20 cellular contexts compared by ENCODE assay signal in genomic region chr22:42701694-42702093, GRCh38. TPM values are rescaled to one million over a fixed set of nuclear protein-coding genes. Genes with fewer than 3 reads are reported as not detected.
DNase-seq lines count a peak whose midpoint lies in the region; ATAC-seq, FAIRE-seq and TF ChIP-seq lines count a peak whose summit lies in the region.
"Had no signal": no experiment of that assay in that cellular context is flagged by ENCODE, and none has a peak within 500 bp of the region (broad histone marks: within the 10 kb centered on the region; RNA-seq: fewer than 3 reads in every experiment).

No MANE protein-coding gene starts in this region.

- H3K4me1 ChIP-seq in HepG2 (ENCODE audit: insufficient read depth, low read length) (peaks cover 24% of the 10 kb centered on the region), right lobe of liver (no peaks in the 10 kb centered on the region), right atrium auricular region (peaks cover 0 to 75% of the 10 kb centered on the region in 2 donors)

- CTCF ChIA-PET in HepG2 (lab: Yijun Ruan, JAX; ENCODE audit: low intra/inter-chr PET ratio, low total read pairs), result no interaction called here

- WGBS in HepG2 (ENCODE audit: low lambda C conversion rate), result 24% methylated on average over 5 of the region's 8 CpGs
- WGBS in right lobe of liver (ENCODE audit: insufficient coverage, low coverage, low lambda C conversion rate, missing lambda C conversion rate), result 81% methylated on average over 5 of the region's 8 CpGs

- H3K27ac Mint-ChIP-seq in stimulated activated memory B cell treated with anti-CD40 and anti-IgM and Interleukin-4, amounts not matched to agents 10 μg/mL and 1 μg/mL and 100 μg/mL, for 72 hours, result peak overlapping the region; percentile 25

- TF ChIP-seq RAD21 in HepG2 (CRISPR knock-in tag; IDR thresholded peaks at IDR 0.05), result no peak

- TF ChIP-seq CTCF in HepG2 (CRISPR knock-in tag; IDR thresholded peaks at IDR 0.05), result no peak
- no peak for TF ChIP-seq CTCF in right lobe of liver (IDR thresholded peaks at IDR 0.05)
- TF ChIP-seq CTCF in right atrium auricular region (IDR thresholded peaks at IDR 0.05), result no peak

- no peak for DNase-seq in HepG2 (ENCODE audit: low spot score)
- no peak for DNase-seq in right lobe of liver
- no peak for DNase-seq in right atrium auricular region (ENCODE audit: low spot score)
- no peak for DNase-seq in erythroblast (lab: John Stamatoyannopoulos, UW)
- DNase-seq in stimulated activated naive CD8-positive, alpha-beta T cell treated with anti-CD3 and anti-CD28 coated beads, Interleukin-15, Interleukin-2, amounts not matched to agents 100 U/mL and 50 U/mL, for 24 hours, result no peak
- DNase-seq: CD8-positive, alpha-beta memory T cell; DMS79 treated with DMSO at 0.1 percent for 48 hours; GOT3; Kasumi-1; MG63; NCI-H1048; NCI-H146; NCI-H2029 treated with DMSO at 0.1 percent for 48 hours; NCI-H446 treated with DMSO at 0.1 percent for 48 hours; OCI-M1; SIG-M5 had no signal

- no peaks in the 10 kb centered on the region for H3K36me3 ChIP-seq in HepG2 (replicated peaks in 1 of 2; ENCODE audit: control insufficient read depth in 1 of 2, insufficient read depth in 2 of 2, low read length in 2 of 2)
- H3K36me3 ChIP-seq in right lobe of liver, result no peaks in the 10 kb centered on the region
- no peaks in the 10 kb centered on the region for H3K36me3 ChIP-seq in right atrium auricular region
- H3K36me3 ChIP-seq: BLaER1 treated with 17β-estradiol and CSF1 and Interleukin-3, amounts not matched to agents 10 nM and 100 nM had no signal

- H3K27me3 Mint-ChIP-seq in stimulated activated memory B cell treated with anti-CD40 and anti-IgM and Interleukin-4, amounts not matched to agents 10 μg/mL and 1 μg/mL and 100 μg/mL, for 72 hours, result peaks cover 22% of the 10 kb centered on the region

- in situ Hi-C loops in HepG2 (cut with HindIII; ENCODE audit: extremely low pct_ligation_motif_present, low pct_unique_long_range_greater_than_20kb), result no loop called here

- no peak for TF ChIP-seq EP300 in HepG2 (IDR thresholded peaks at IDR 0.05; ENCODE audit: low read depth in 2 of 2, low read length in 2 of 2)
- no peak for TF ChIP-seq EP300 in HepG2 (CRISPR knock-in tag; IDR thresholded peaks at IDR 0.05; ENCODE audit: borderline replicate concordance)

- POLR2A ChIA-PET in HepG2 (lab: Yijun Ruan, JAX), result no interaction called here

- FAIRE-seq in HepG2 (lab: Jason Lieb, UNC), result no peak
- FAIRE-seq: A549 had no signal

- no peaks in the 10 kb centered on the region for H3K79me2 ChIP-seq in HepG2 (ENCODE audit: insufficient read depth, low read length)

- H3K4me3 Mint-ChIP-seq in stimulated activated memory B cell treated with anti-CD40 and anti-IgM and Interleukin-4, amounts not matched to agents 10 μg/mL and 1 μg/mL and 100 μg/mL, for 72 hours, result peak overlapping the region; percentile 15
- H3K4me3 Mint-ChIP-seq: CD8-positive, alpha-beta memory T cell had no signal

- H3K4me1 Mint-ChIP-seq in stimulated activated memory B cell treated with anti-CD40 and anti-IgM and Interleukin-4, amounts not matched to agents 10 μg/mL and 1 μg/mL and 100 μg/mL, for 72 hours, result peaks cover 12% of the 10 kb centered on the region
- H3K4me1 Mint-ChIP-seq: CD8-positive, alpha-beta memory T cell had no signal

- ATAC-seq in HepG2, result no peak
- no peak for ATAC-seq in right lobe of liver
- ATAC-seq in stimulated activated memory B cell treated with anti-CD40 and anti-IgM and Interleukin-4, amounts not matched to agents 10 μg/mL and 1 μg/mL and 100 μg/mL, for 72 hours, result no peak
- no peak for ATAC-seq in GM18909 (IDR thresholded peaks at IDR 0.05; ENCODE audit: poor library complexity, unreplicated experiment)
- ATAC-seq in stimulated activated naive CD8-positive, alpha-beta T cell treated with anti-CD3 and anti-CD28 coated beads, Interleukin-15, Interleukin-2, amounts not matched to agents 100 U/mL and 50 U/mL, for 24 hours, result no peak
- ATAC-seq: A549 had no signal

- H2AFZ ChIP-seq in HepG2 (ENCODE audit: low read length), result no peak overlapping the region

- H3K4me3 ChIP-seq in HepG2 (replicated peaks in 1 of 3; ENCODE audit: insufficient read depth in 1 of 3, low read depth in 2 of 3, low read length in 3 of 3) (no peak overlapping the region), right lobe of liver (no peak overlapping the region), right atrium auricular region (no peak overlapping the region)
- H3K4me3 ChIP-seq: A549; BLaER1 treated with 17β-estradiol and CSF1 and Interleukin-3, amounts not matched to agents 10 nM and 100 nM; MG63 had no signal

- no peak overlapping the region for H3K27ac ChIP-seq in HepG2 (ENCODE audit: extremely low read length, insufficient read depth, low read length)
- no peak overlapping the region for H3K27ac ChIP-seq in right lobe of liver
- H3K27ac ChIP-seq in right atrium auricular region, result peak overlapping the region; percentile 89 to 98
- H3K27ac ChIP-seq: A549; BLaER1 treated with 17β-estradiol and CSF1 and Interleukin-3, amounts not matched to agents 10 nM and 100 nM had no signal

- no peak overlapping the region for H3K9ac ChIP-seq in HepG2 (ENCODE audit: insufficient read depth, low read depth, low read length)
- H3K9ac ChIP-seq: BLaER1 treated with 17β-estradiol and CSF1 and Interleukin-3, amounts not matched to agents 10 nM and 100 nM had no signal

- no peak overlapping the region for H3K4me2 ChIP-seq in HepG2 (ENCODE audit: low read depth, low read length)
- H3K4me2 ChIP-seq: A549; BLaER1 treated with 17β-estradiol and CSF1 and Interleukin-3, amounts not matched to agents 10 nM and 100 nM had no signal

- peaks cover 6 to 15% of the 10 kb centered on the region in 2 experiments; a peak in 3 of 5 replicates for H3K27me3 ChIP-seq in HepG2 (ENCODE audit: control insufficient read depth in 1 of 2, insufficient read depth in 2 of 2, low read length in 2 of 2)
- H3K27me3 ChIP-seq in right lobe of liver, result no peaks in the 10 kb centered on the region
- no peaks in the 10 kb centered on the region for H3K27me3 ChIP-seq in right atrium auricular region
- H3K27me3 ChIP-seq: BLaER1 treated with 17β-estradiol and CSF1 and Interleukin-3, amounts not matched to agents 10 nM and 100 nM; MG63 had no signal

- H4K20me1 ChIP-seq in HepG2 (ENCODE audit: insufficient read depth, low read length), result no peaks in the 10 kb centered on the region
- H4K20me1 ChIP-seq: BLaER1 treated with 17β-estradiol and CSF1 and Interleukin-3, amounts not matched to agents 10 nM and 100 nM had no signal

- H3K9me3 ChIP-seq in HepG2 (ENCODE audit: low read length) (no peaks in the 10 kb centered on the region), right lobe of liver (no peaks in the 10 kb centered on the region), right atrium auricular region (no peaks in the 10 kb centered on the region)
- H3K9me3 ChIP-seq: A549; BLaER1 treated with 17β-estradiol and CSF1 and Interleukin-3, amounts not matched to agents 10 nM and 100 nM; MG63 had no signal

- intact Hi-C loops in HepG2 (cut with micrococcal nuclease; ENCODE audit: unreplicated experiment) (no loop called here), right lobe of liver (cut with DNase I) (no loop called here)

- TF ChIP-seq POLR2A in HepG2 (IDR thresholded peaks at IDR 0.05; ENCODE audit: insufficient read depth in 1 of 2, low read depth in 2 of 2, low read length in 2 of 2) (no peak), right lobe of liver (IDR thresholded peaks at IDR 0.05) (no peak), erythroblast (IDR thresholded peaks at IDR 0.05; ENCODE audit: low read length) (no peak)

- H3K9me3 Mint-ChIP-seq in stimulated activated memory B cell treated with anti-CD40 and anti-IgM and Interleukin-4, amounts not matched to agents 10 μg/mL and 1 μg/mL and 100 μg/mL, for 72 hours, result no peaks in the 10 kb centered on the region
- H3K9me3 Mint-ChIP-seq: CD8-positive, alpha-beta memory T cell had no signal

- BruUV-seq in HepG2 (replicated peaks; lab: Mats Ljungman, UMichigan), result no TSS peak

- H3K36me3 Mint-ChIP-seq in stimulated activated memory B cell treated with anti-CD40 and anti-IgM and Interleukin-4, amounts not matched to agents 10 μg/mL and 1 μg/mL and 100 μg/mL, for 72 hours, result no peaks in the 10 kb centered on the region
- H3K36me3 Mint-ChIP-seq: CD8-positive, alpha-beta memory T cell had no signal

RNA-seq across cellular contexts. Expression of gene A4GALT, which starts 19.0 kb away (rescaled TPM):
- total RNA-seq in HepG2 (2016; rRNA removed; fragmentation: Illumina TruSeq; extraction: Trizol) (0.09 TPM in 1 of 2 replicates, not detected in the other), right lobe of liver (1 to 10 TPM in 5 of 6 experiments, under 1 TPM in 1; 0.86 to 3.7 (median 2.2) TPM), right atrium auricular region (10 to 100 TPM; 40.8 to 78.6 TPM)
- not detected in 2 replicates for total RNA-seq in HepG2 (2016; cell fraction: cytosol; rRNA removed; fragmentation: Illumina TruSeq; extraction: Trizol; ENCODE audit: low read depth)
- not detected in 2 replicates for total RNA-seq in HepG2 (2016; cell fraction: insoluble cytoplasmic fraction; rRNA removed; fragmentation: Illumina TruSeq; extraction: Trizol)
- not detected in 2 replicates for total RNA-seq in HepG2 (2016; cell fraction: membrane; rRNA removed; fragmentation: Illumina TruSeq; extraction: Trizol)
- not detected in 2 replicates for total RNA-seq in HepG2 (2016; cell fraction: nucleus; rRNA removed; fragmentation: Illumina TruSeq; extraction: Trizol)
- 1.1 and 2.7 TPM in 2 replicates for polyA plus RNA-seq in HepG2 (2011; rRNA removed)
- polyA plus RNA-seq in HepG2 (2011; cell fraction: cytosol; rRNA removed), result 2.5 and 4.5 TPM in 2 replicates
- 3.2 and 3.6 TPM in 2 replicates for polyA plus RNA-seq in HepG2 (2011; cell fraction: nucleus; rRNA removed)
- 0.74 and 1.8 TPM in 2 replicates for polyA plus RNA-seq in HepG2 (2012)
- polyA plus RNA-seq in HepG2 (2016; cell fraction: cytosol; fragmentation: Illumina TruSeq; extraction: Trizol; ENCODE audit: low read depth), result not detected in 2 replicates
- 0.15 TPM in 1 of 2 replicates, not detected in the other for polyA plus RNA-seq in HepG2 (2016; cell fraction: insoluble cytoplasmic fraction; fragmentation: Illumina TruSeq; extraction: Trizol; ENCODE audit: low read depth)
- polyA plus RNA-seq in HepG2 (2016; cell fraction: membrane; fragmentation: Illumina TruSeq; extraction: Trizol; ENCODE audit: low read depth), result 0.09 TPM in 1 of 2 replicates, not detected in the other
- polyA plus RNA-seq in HepG2 (2016; cell fraction: nucleus; fragmentation: Illumina TruSeq; extraction: Trizol; ENCODE audit: insufficient read depth, low read depth), result not detected in 2 replicates
- polyA minus RNA-seq in HepG2 (2011; rRNA and poly(A)+ RNA removed; ENCODE audit: low replicate concordance), result 7.6 and 7.8 TPM in 2 replicates
- 1.5 and 2.5 TPM in 2 replicates for polyA minus RNA-seq in HepG2 (2011; cell fraction: cytosol; rRNA and poly(A)+ RNA removed)
- polyA minus RNA-seq in HepG2 (2011; cell fraction: nucleus; rRNA and poly(A)+ RNA removed), result 2.1 and 2.9 TPM in 2 replicates
- total RNA-seq: CD8-positive, alpha-beta memory T cell had no signal
- polyA plus RNA-seq: CD8-positive, alpha-beta memory T cell had no signal

RNA-seq across cellular contexts. Expression of gene CYB5R3, which starts 52.5 kb away (rescaled TPM):
- total RNA-seq in HepG2 (2016; rRNA removed; fragmentation: Illumina TruSeq; extraction: Trizol) (31.5 and 32.4 TPM in 2 replicates), right lobe of liver (100 to 1,000 TPM; 146 to 211 (median 170) TPM), right atrium auricular region (100 to 1,000 TPM; 265 to 288 TPM)
- total RNA-seq in HepG2 (2016; cell fraction: cytosol; rRNA removed; fragmentation: Illumina TruSeq; extraction: Trizol; ENCODE audit: low read depth), result 9.5 and 9.9 TPM in 2 replicates
- total RNA-seq in HepG2 (2016; cell fraction: insoluble cytoplasmic fraction; rRNA removed; fragmentation: Illumina TruSeq; extraction: Trizol), result 27.7 and 33.5 TPM in 2 replicates
- 19.2 and 24.7 TPM in 2 replicates for total RNA-seq in HepG2 (2016; cell fraction: membrane; rRNA removed; fragmentation: Illumina TruSeq; extraction: Trizol)
- 26.9 and 30.5 TPM in 2 replicates for total RNA-seq in HepG2 (2016; cell fraction: nucleus; rRNA removed; fragmentation: Illumina TruSeq; extraction: Trizol)
- polyA plus RNA-seq in HepG2 (2011; rRNA removed), result 305 and 347 TPM in 2 replicates
- 171 and 227 TPM in 2 replicates for polyA plus RNA-seq in HepG2 (2011; cell fraction: cytosol; rRNA removed)
- polyA plus RNA-seq in HepG2 (2011; cell fraction: nucleus; rRNA removed), result 180 and 209 TPM in 2 replicates
- 258 and 265 TPM in 2 replicates for polyA plus RNA-seq in HepG2 (2012)
- 41.8 and 43.2 TPM in 2 replicates for polyA plus RNA-seq in HepG2 (2016; cell fraction: cytosol; fragmentation: Illumina TruSeq; extraction: Trizol; ENCODE audit: low read depth)
- polyA plus RNA-seq in HepG2 (2016; cell fraction: insoluble cytoplasmic fraction; fragmentation: Illumina TruSeq; extraction: Trizol; ENCODE audit: low read depth), result 103 and 141 TPM in 2 replicates
- 69.2 and 69.5 TPM in 2 replicates for polyA plus RNA-seq in HepG2 (2016; cell fraction: membrane; fragmentation: Illumina TruSeq; extraction: Trizol; ENCODE audit: low read depth)
- polyA plus RNA-seq in HepG2 (2016; cell fraction: nucleus; fragmentation: Illumina TruSeq; extraction: Trizol; ENCODE audit: insufficient read depth, low read depth), result 118 and 123 TPM in 2 replicates
- polyA minus RNA-seq in HepG2 (2011; rRNA and poly(A)+ RNA removed; ENCODE audit: low replicate concordance), result 63.4 and 306 TPM in 2 replicates
- polyA minus RNA-seq in HepG2 (2011; cell fraction: cytosol; rRNA and poly(A)+ RNA removed), result 173 and 208 TPM in 2 replicates
- 50.5 and 63.4 TPM in 2 replicates for polyA minus RNA-seq in HepG2 (2011; cell fraction: nucleus; rRNA and poly(A)+ RNA removed)

Comparison
In these comparisons a context has a peak if more than half of its experiments do, and no peak if none do; other contexts are left out.
1. H3K27ac ChIP-seq: peak in right atrium auricular region (2 of 2); none in HepG2 (single experiment) and right lobe of liver (0 of 3).
2. RNA of gene A4GALT, which starts 19.0 kb away (total RNA-seq): 40.8 to 78.6 TPM in right atrium auricular region; 0.86 to 3.7 TPM in right lobe of liver and 0.09 TPM in HepG2; every median in the first group is over 4 times any median in the second.